ENCODE assay signal across 27 cellular contexts in the genomic region with DNA sequence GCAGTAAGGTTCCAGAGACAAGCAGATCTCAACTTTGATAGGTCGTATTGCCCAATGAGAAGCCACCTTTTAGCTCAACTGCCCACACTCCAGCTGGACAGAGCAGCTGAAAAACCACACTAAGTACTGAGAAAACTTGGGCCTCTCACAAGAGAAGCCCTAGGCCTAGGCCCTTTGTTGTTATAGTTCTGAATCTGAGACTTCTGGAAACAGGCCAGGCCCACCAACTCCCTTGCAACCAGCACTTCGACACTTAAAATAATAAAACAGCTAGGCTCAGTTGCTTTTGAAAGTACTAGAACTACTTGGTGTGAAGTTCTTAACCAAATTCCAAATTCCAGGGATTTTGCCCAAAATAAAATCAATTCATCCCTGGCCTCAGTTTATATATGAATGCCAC.
"Had no signal": no experiment of that assay in that cellular context is flagged by ENCODE, and none has a peak within 500 bp of the region (broad histone marks: within the 10 kb centered on the region; RNA-seq: fewer than 3 reads in every experiment).

No MANE protein-coding gene starts in this region.

- H3K27ac Mint-ChIP-seq: mesothelial cell of epicardium; naive B cell; natural killer cell treated with Interleukin-12 subunit alpha and Interleukin-12 subunit beta and Interleukin-15 and Interleukin-18, amount 100 ng/mL, for 72 hours; stimulated activated memory B cell treated with anti-CD40 and anti-IgM and Interleukin-4, amounts not matched to agents 10 μg/mL and 1 μg/mL and 100 μg/mL, for 72 hours had no signal

- H3K4me1 ChIP-seq: esophagus squamous epithelium, heart right ventricle, left lung, prostate gland, right atrium auricular region, vagina had no signal

- H3K4me3 Mint-ChIP-seq: mesothelial cell of epicardium; naive B cell; stimulated activated memory B cell treated with anti-CD40 and anti-IgM and Interleukin-4, amounts not matched to agents 10 μg/mL and 1 μg/mL and 100 μg/mL, for 72 hours had no signal

- FAIRE-seq: islet of Langerhans had no signal

- H3K36me3 ChIP-seq: esophagus squamous epithelium, prostate gland, vagina had no signal

- H3K9me3 Mint-ChIP-seq: naive B cell; natural killer cell treated with Interleukin-12 subunit alpha and Interleukin-12 subunit beta and Interleukin-15 and Interleukin-18, amount 100 ng/mL, for 72 hours; stimulated activated memory B cell treated with anti-CD40 and anti-IgM and Interleukin-4, amounts not matched to agents 10 μg/mL and 1 μg/mL and 100 μg/mL, for 72 hours had no signal

- ATAC-seq: heart right ventricle; left cardiac atrium; left lung; mucosa of descending colon; stimulated activated memory B cell treated with anti-CD40 and anti-IgM and Interleukin-4, amounts not matched to agents 10 μg/mL and 1 μg/mL and 100 μg/mL, for 72 hours had no signal

- H3K27me3 ChIP-seq: esophagus squamous epithelium, left lung, right atrium auricular region, sigmoid colon, vagina had no signal

- H3K9me3 ChIP-seq: esophagus squamous epithelium, heart right ventricle, left lung, mucosa of descending colon, prostate gland, right atrium auricular region, sigmoid colon, vagina had no signal

- H3K36me3 Mint-ChIP-seq: naive B cell; natural killer cell treated with Interleukin-12 subunit alpha and Interleukin-12 subunit beta and Interleukin-15 and Interleukin-18, amount 100 ng/mL, for 72 hours; stimulated activated memory B cell treated with anti-CD40 and anti-IgM and Interleukin-4, amounts not matched to agents 10 μg/mL and 1 μg/mL and 100 μg/mL, for 72 hours had no signal

- DNase-seq: dermis blood vessel endothelial cell; effector memory CD4-positive, alpha-beta T cell; erythroblast; esophagus squamous epithelium; foreskin melanocyte; glutamatergic neuron; heart right ventricle; hippocampal formation; left cardiac atrium; left lung; mesenchymal stem cell; mucosa of descending colon; naive B cell; nucleus accumbens; sigmoid colon; stimulated activated CD4-positive, alpha-beta T cell treated with anti-CD3 and anti-CD28 coated beads, Interleukin-4, amount 100 ng/mL, for 4 hours; stimulated activated naive CD8-positive, alpha-beta T cell treated with anti-CD3 and anti-CD28 coated beads, Interleukin-15, Interleukin-2, amounts not matched to agents 100 U/mL and 50 U/mL, for 24 hours; substantia nigra; trophoblast cell had no signal

- H3K4me3 ChIP-seq: coronary artery, esophagus squamous epithelium, heart right ventricle, left lung, mucosa of descending colon, prostate gland, right atrium auricular region, sigmoid colon, vagina had no signal

- H3K27ac ChIP-seq: coronary artery, esophagus squamous epithelium, heart right ventricle, left lung, prostate gland, right atrium auricular region, sigmoid colon, vagina had no signal
